ENCODE assay signal across 8 cellular contexts in genomic region chr21:29376556-29376955, GRCh38.
DNase-seq lines count a peak whose midpoint lies in the region; ATAC-seq and TF ChIP-seq lines count a peak whose summit lies in the region.

No MANE protein-coding gene starts in this region.

- DNase-seq in SIG-M5 treated with dmso at 0.1 percent for 504 hours (lab: John Stamatoyannopoulos, UW; ENCODE audit: unreplicated experiment) (peak; percentile 40), SIG-M5 (lab: John Stamatoyannopoulos, UW) (no peak), NCI-H460 (ENCODE audit: extremely low read depth, low read depth) (peak; percentile 1), activated T-cell treated with anti-CD3 and anti-CD28 coated beads for 4 hours (peak; percentile 23), globus pallidus (ENCODE audit: low spot score) (peak; percentile 16)
- DNase-seq in stimulated activated CD4-positive, alpha-beta T cell treated with anti-CD3 and anti-CD28 coated beads, Interleukin-15, amount 100 ng/mL, for 1 hour (ENCODE audit: low read depth in 1 of 2, low spot score in 1 of 2): peak; percentile 5 to 20

- H3K27ac ChIP-seq in HEK293 (ENCODE audit: extremely low read depth, low read depth, low read length): no peak overlapping the region

- no peaks in the 10 kb centered on the region for H3K4me1 ChIP-seq in HEK293 (ENCODE audit: control insufficient read depth, insufficient read depth, low read length)

- POLR2A ChIA-PET in HEK293 (lab: Yijun Ruan, JAX): interaction anchor here (0.5 kb wide), 1 partner anchor 213 kb away, joined by 9 read pairs; no protein-coding TSS in a partner anchor

- H3K9me3 ChIP-seq in HEK293 (ENCODE audit: control insufficient read depth, insufficient read depth, low read depth, low read length): no peaks in the 10 kb centered on the region

- CTCF ChIA-PET in HEK293 (lab: Yijun Ruan, JAX): interaction anchor here (0.6 to 2.3 kb wide), 20 partner anchors 11 to 821 kb away, joined by 3 to 20 read pairs (median 3); no protein-coding TSS in a partner anchor

- no peak for TF ChIP-seq CTCF in HEK293 (tag by site-specific recombination; IDR thresholded peaks at IDR 0.05)

- no peak overlapping the region for H3K4me3 ChIP-seq in HEK293 (ENCODE audit: low read depth, low read length)

- peaks cover 0 to 6% of the 10 kb centered on the region in 2 experiments; a peak in 2 of 3 replicates for H3K36me3 ChIP-seq in HEK293 (ENCODE audit: control insufficient read depth in 2 of 2, insufficient read depth in 1 of 2, low read length in 2 of 2)

- ATAC-seq in HG02870 (IDR thresholded peaks at IDR 0.05; ENCODE audit: unreplicated experiment): no peak

TF ChIP-seq in HEK293, 187 proteins besides CTCF, POLR2A, EP300 and RAD21:
- TF ChIP-seq ZNF514 (tag by site-specific recombination; IDR thresholded peaks at IDR 0.05) (no peak), ZNF654 (tag by site-specific recombination; IDR thresholded peaks at IDR 0.05; ENCODE audit: low read depth) (peak; percentile 20)
TF ChIP-seq in HEK293: peak in this region for 1.
